34 cellular contexts compared by ENCODE assay signal in the genomic region with DNA sequence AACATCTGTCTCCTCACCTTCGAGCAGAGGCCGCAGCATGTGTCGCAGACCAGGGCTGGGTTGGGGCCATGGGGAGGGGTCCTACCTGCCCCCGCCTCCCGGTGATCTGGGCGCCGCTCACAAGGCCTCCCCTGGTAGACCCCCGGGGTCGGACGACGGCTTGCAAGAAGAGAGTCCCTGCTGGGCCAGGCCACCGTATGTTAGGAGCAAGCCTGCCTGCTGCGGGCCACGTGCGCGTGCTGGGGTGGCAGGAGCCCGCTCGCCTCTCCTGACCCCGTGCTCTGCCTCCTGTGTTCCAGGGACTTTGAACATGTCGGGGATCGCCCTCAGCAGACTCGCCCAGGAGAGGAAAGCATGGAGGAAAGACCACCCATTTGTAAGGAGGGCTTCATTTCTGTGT. TPM values are rescaled to one million over a fixed set of nuclear protein-coding genes. Genes with fewer than 3 reads are reported as not detected.
"Had no signal": no experiment of that assay in that cellular context is flagged by ENCODE, and none has a peak within 500 bp of the region (broad histone marks: within the 10 kb centered on the region; RNA-seq: fewer than 3 reads in every experiment).

No MANE protein-coding gene starts in this region.

- H3K9me3 Mint-ChIP-seq: activated naive CD4-positive, alpha-beta T cell treated with anti-CD3 and anti-CD28 coated beads, Interleukin-2, amount 10 ng/mL, durations not matched to agents 7 days and 5 days; activated naive CD8-positive, alpha-beta T cell treated with anti-CD3 and anti-CD28 coated beads, Interleukin-2, amount 10 ng/mL, durations not matched to agents 7 days and 5 days; naive thymus-derived CD8-positive, alpha-beta T cell; stimulated activated naive B cell treated with anti-CD40 and anti-IgM and Interleukin-4, amounts not matched to agents 10 μg/mL and 1 μg/mL and 100 μg/mL, for 72 hours had no signal

- H3K27ac Mint-ChIP-seq: activated naive CD4-positive, alpha-beta T cell treated with anti-CD3 and anti-CD28 coated beads, Interleukin-2, amount 10 ng/mL, durations not matched to agents 7 days and 5 days; activated naive CD8-positive, alpha-beta T cell treated with anti-CD3 and anti-CD28 coated beads, Interleukin-2, amount 10 ng/mL, durations not matched to agents 7 days and 5 days had no signal

- DNase-seq: activated CD4-positive, alpha-beta T cell treated with anti-CD3 and anti-CD28 coated beads for 48 hours; activated CD4-positive, alpha-beta T cell treated with anti-CD3 and anti-CD28 coated beads, Interleukin-2, amount 50 U/mL, for 48 hours; activated CD8-positive, alpha-beta memory T cell treated with anti-CD3 and anti-CD28 coated beads for 24 hours; activated gamma-delta T cell; activated naive CD4-positive, alpha-beta T cell treated with anti-CD3 and anti-CD28 coated beads, Interleukin-2, amount 10 ng/mL, durations not matched to agents 7 days and 5 days; activated naive CD8-positive, alpha-beta T cell treated with anti-CD3 and anti-CD28 coated beads, Interleukin-2, amount 10 ng/mL, durations not matched to agents 7 days and 5 days; activated T-cell treated with anti-CD3 and anti-CD28 coated beads, Interleukin-2, amount 50 U/mL, for 1 hour; central memory CD4-positive, alpha-beta T cell; dermis blood vessel endothelial cell; effector CD4-positive, alpha-beta T cell; gastrocnemius medialis; glutamatergic neuron; lower lobe of right lung; mesenchymal stem cell; naive thymus-derived CD8-positive, alpha-beta T cell; retina; sigmoid colon; stimulated activated CD4-positive, alpha-beta T cell treated with anti-CD3 and anti-CD28 coated beads, Interleukin-1b, Interleukin-23, amount 100 ng/mL, for 48 hours; stimulated activated CD4-positive, alpha-beta T cell treated with anti-CD3 and anti-CD28 coated beads, Interleukin-4, amount 100 ng/mL, for 4 hours; stimulated activated CD8-positive, alpha-beta memory T cell treated with anti-CD3 and anti-CD28 coated beads, Interleukin-4, amount 100 ng/mL, for 48 hours; stimulated activated naive B cell treated with anti-CD40 and anti-IgM and Interleukin-4, amounts not matched to agents 10 μg/mL and 1 μg/mL and 100 μg/mL, for 72 hours; stomach; T1000; thyroid gland; WERI-Rb-1 had no signal

- ATAC-seq: activated CD4-positive, CD25-positive, alpha-beta regulatory T cell treated with anti-CD3 and anti-CD28 coated beads, Interleukin-2, amount 50 U/mL, for 24 hours; gastrocnemius medialis; left lung; lower lobe of right lung; naive thymus-derived CD8-positive, alpha-beta T cell; pancreas; stimulated activated naive B cell treated with anti-CD40 and anti-IgM and Interleukin-4, amounts not matched to agents 10 μg/mL and 1 μg/mL and 100 μg/mL, for 72 hours had no signal

- H3K27me3 Mint-ChIP-seq: activated naive CD4-positive, alpha-beta T cell treated with anti-CD3 and anti-CD28 coated beads, Interleukin-2, amount 10 ng/mL, durations not matched to agents 7 days and 5 days; activated naive CD8-positive, alpha-beta T cell treated with anti-CD3 and anti-CD28 coated beads, Interleukin-2, amount 10 ng/mL, durations not matched to agents 7 days and 5 days; naive thymus-derived CD8-positive, alpha-beta T cell; stimulated activated naive B cell treated with anti-CD40 and anti-IgM and Interleukin-4, amounts not matched to agents 10 μg/mL and 1 μg/mL and 100 μg/mL, for 72 hours had no signal

- H3K4me3 Mint-ChIP-seq: activated naive CD4-positive, alpha-beta T cell treated with anti-CD3 and anti-CD28 coated beads, Interleukin-2, amount 10 ng/mL, durations not matched to agents 7 days and 5 days; activated naive CD8-positive, alpha-beta T cell treated with anti-CD3 and anti-CD28 coated beads, Interleukin-2, amount 10 ng/mL, durations not matched to agents 7 days and 5 days had no signal

- H3K9me3 ChIP-seq: ascending aorta, gastrocnemius medialis, left lung, lower lobe of right lung, neutrophil, pancreas, prostate gland, sigmoid colon, stomach, thyroid gland had no signal

RNA-seq across cellular contexts. Expression of a gene that starts 57.9 kb away (rescaled TPM):
- total RNA-seq: activated naive CD8-positive, alpha-beta T cell treated with anti-CD3 and anti-CD28 coated beads, Interleukin-2, amount 10 ng/mL, durations not matched to agents 7 days and 5 days; dermis blood vessel endothelial cell; epithelial cell of proximal tubule; naive thymus-derived CD8-positive, alpha-beta T cell; smooth muscle cell; T-helper 1 cell treated with Interleukin-12 subunit alpha and Interleukin-12 subunit beta and Interleukin-4 antibody, amounts not matched to agents 30 ng/mL and 1 ng/mL, for 36 hours had no signal
